Comparison of ENCODE assay signal across 1 cellular context in the genomic region with DNA sequence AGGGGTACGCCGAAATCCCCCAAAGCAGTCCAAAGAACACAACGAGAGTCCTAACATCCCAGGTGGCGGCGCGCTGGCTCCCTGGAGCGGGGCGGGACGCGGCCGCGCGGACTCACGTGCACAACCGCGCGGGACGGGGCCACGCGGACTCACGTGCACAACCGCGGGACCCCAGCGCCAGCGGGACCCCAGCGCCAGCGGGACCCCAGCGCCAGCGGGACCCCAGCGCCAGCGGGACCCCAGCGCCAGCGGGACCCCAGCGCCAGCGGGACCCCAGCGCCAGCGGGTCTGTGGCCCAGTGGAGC.
TF ChIP-seq lines count a peak whose summit lies in the region.

No MANE protein-coding gene starts in this region.

TF ChIP-seq in GM12878, 131 proteins besides CTCF, POLR2A, EP300 and RAD21:
- peak in 1 of 2 experiments; percentile 75; a peak in 2 of 4 replicates for TF ChIP-seq BHLHE40 (IDR thresholded peaks at IDR 0.05; ENCODE audit: borderline replicate concordance in 1 of 2, low read depth in 2 of 2, low read length in 1 of 2)
